Comparison of ENCODE assay signal across 15 cellular contexts in genomic region chr15:72708904-72709303, GRCh38. TPM values are rescaled to one million over a fixed set of nuclear protein-coding genes. Genes with fewer than 3 reads are reported as not detected.
DNase-seq lines count a peak whose midpoint lies in the region; ATAC-seq and TF ChIP-seq lines count a peak whose summit lies in the region.
"Not testable (repeated sequence)": the region's sequence is repeated elsewhere in the genome, so short reads cannot be mapped to it uniquely, and the experiment has no call there.
"Had no signal": no experiment of that assay in that cellular context is flagged by ENCODE, and none has a peak within 500 bp of the region (broad histone marks: within the 10 kb centered on the region; RNA-seq: fewer than 3 reads in every experiment).

No MANE protein-coding gene starts in this region.

- CTCF ChIA-PET in WTC11 (lab: Charles Lee): interaction anchor here (1.1 kb wide), 1 partner anchor 13 kb away, joined by 4 read pairs; no protein-coding TSS in a partner anchor

- H3K4me3 ChIP-seq in cardiac muscle cell, neural progenitor cell: not testable (repeated sequence)

- not testable (repeated sequence) for H3K4me1 ChIP-seq in cardiac muscle cell (ENCODE audit: low read depth); neural progenitor cell

- TF ChIP-seq CTCF in WTC11 (IDR thresholded peaks at IDR 0.05); cardiac muscle cell (IDR thresholded peaks at IDR 0.05; ENCODE audit: low read depth, low read length); neural progenitor cell (IDR thresholded peaks at IDR 0.05); progenitor cell of endocrine pancreas (IDR thresholded peaks at IDR 0.05; ENCODE audit: unreplicated experiment): not testable (repeated sequence)

- H3K27me3 ChIP-seq in cardiac muscle cell, neural progenitor cell: not testable (repeated sequence)

- peak overlapping the region; percentile 41 for H3K27ac ChIP-seq in cardiac muscle cell
- not testable (repeated sequence) for H3K27ac ChIP-seq in neural progenitor cell

- H3K27ac Mint-ChIP-seq in WTC11 (0 out of 2 replicates have a peak overlapping the region, but pooled peaks have one; percentile 57), neural progenitor cell (peak overlapping the region; percentile 31), progenitor cell of endocrine pancreas (peak overlapping the region; percentile 13)
- peak overlapping the region; percentile 44 for H3K27ac Mint-ChIP-seq in dendritic cell treated with granulocyte-macrophage colony-stimulating factor and Interleukin-4, amounts not matched to agents 40 ng/mL and 50 ng/mL, for 4 days

- H3K79me2 ChIP-seq in neural progenitor cell (ENCODE audit: low read depth): not testable (repeated sequence)

- not testable (repeated sequence) for H3K9me3 ChIP-seq in cardiac muscle cell (ENCODE audit: low read depth); neural progenitor cell (ENCODE audit: low read depth)

- POLR2A ChIA-PET in WTC11 (lab: Charles Lee): not testable (repeated sequence)

- H3K36me3 Mint-ChIP-seq in WTC11: peaks cover 11% of the 10 kb centered on the region; the same call in 1 of the 2 replicates
- H3K36me3 Mint-ChIP-seq in dendritic cell treated with granulocyte-macrophage colony-stimulating factor and Interleukin-4, amounts not matched to agents 40 ng/mL and 50 ng/mL, for 4 days (ENCODE audit: low read depth): peaks cover 28% of the 10 kb centered on the region
- not testable (repeated sequence) for H3K36me3 Mint-ChIP-seq in neural progenitor cell; progenitor cell of endocrine pancreas (ENCODE audit: insufficient read depth)

- H3K9ac ChIP-seq in neural progenitor cell: not testable (repeated sequence)

- H3K4me2 ChIP-seq in neural progenitor cell: not testable (repeated sequence)

- not testable (repeated sequence) for H3K4me1 Mint-ChIP-seq in WTC11; neural progenitor cell; progenitor cell of endocrine pancreas (ENCODE audit: low read depth)
- peaks cover 16% of the 10 kb centered on the region for H3K4me1 Mint-ChIP-seq in dendritic cell treated with granulocyte-macrophage colony-stimulating factor and Interleukin-4, amounts not matched to agents 40 ng/mL and 50 ng/mL, for 4 days (ENCODE audit: low read depth)

- H3K4me3 Mint-ChIP-seq in WTC11; dendritic cell treated with granulocyte-macrophage colony-stimulating factor and Interleukin-4, amounts not matched to agents 40 ng/mL and 50 ng/mL, for 4 days; neural progenitor cell; progenitor cell of endocrine pancreas (ENCODE audit: low read depth): not testable (repeated sequence)

- intact Hi-C loops in dendritic cell treated with granulocyte-macrophage colony-stimulating factor and Interleukin-4, amounts not matched to agents 40 ng/mL and 50 ng/mL, for 4 days (cut with micrococcal nuclease): not testable (repeated sequence)

- not testable (repeated sequence) for H4K20me1 ChIP-seq in neural progenitor cell (ENCODE audit: low read depth)

- H3K9me3 Mint-ChIP-seq in WTC11; dendritic cell treated with granulocyte-macrophage colony-stimulating factor and Interleukin-4, amounts not matched to agents 40 ng/mL and 50 ng/mL, for 4 days; neural progenitor cell; progenitor cell of endocrine pancreas (ENCODE audit: low read depth): not testable (repeated sequence)

- H3K27me3 Mint-ChIP-seq in WTC11 (ENCODE audit: low read depth); dendritic cell treated with granulocyte-macrophage colony-stimulating factor and Interleukin-4, amounts not matched to agents 40 ng/mL and 50 ng/mL, for 4 days; neural progenitor cell (ENCODE audit: insufficient read depth, low read depth); progenitor cell of endocrine pancreas: not testable (repeated sequence)

- not testable (repeated sequence) for ATAC-seq in WTC11

- H3K36me3 ChIP-seq in cardiac muscle cell, neural progenitor cell: not testable (repeated sequence)

- not testable (repeated sequence) for H2AFZ ChIP-seq in neural progenitor cell (replicated peaks)

- H3F3A ChIP-seq in neural progenitor cell (ENCODE audit: low read depth): not testable (repeated sequence)

- DNase-seq in GF-D8 (lab: John Stamatoyannopoulos, UW) (peak; percentile 7), OCI-M1 (lab: John Stamatoyannopoulos, UW) (peak; percentile 60)
- not testable (repeated sequence) for DNase-seq in WTC11 (ENCODE audit: low spot score); cardiac muscle cell (ENCODE audit: low read depth in 1 of 2, low spot score in 1 of 2); neural progenitor cell (ENCODE audit: low spot score); progenitor cell of endocrine pancreas (ENCODE audit: low spot score, unreplicated experiment)

RNA-seq across cellular contexts. Expression of gene BBS4, which starts 22.9 kb away (rescaled TPM):
- 29.3 to 35.6 TPM (median 31.5 TPM) in 3 replicates for total RNA-seq in WTC11 (2021)
- total RNA-seq in cardiac muscle cell: 42.8 and 86.8 TPM in 2 replicates
- 37.9 and 50.0 TPM in 2 replicates for polyA plus RNA-seq in cardiac muscle cell
- 54.1 and 57.5 TPM in 2 replicates for total RNA-seq in neural progenitor cell (ENCODE audit: low replicate concordance)
- total RNA-seq in progenitor cell of endocrine pancreas: 33.8 and 35.4 TPM in 2 replicates

RNA-seq across cellular contexts. Expression of gene HIGD2B, which starts 22.9 kb away (rescaled TPM):
- total RNA-seq in WTC11 (2021) (0.18 TPM in 1 of 3 replicates, not detected in the others), cardiac muscle cell (not detected in 2 replicates), neural progenitor cell (ENCODE audit: low replicate concordance) (not detected in 2 replicates), progenitor cell of endocrine pancreas (not detected in 2 replicates)
- polyA plus RNA-seq in cardiac muscle cell: 0.99 TPM in 1 of 2 replicates, not detected in the other
- total RNA-seq: A673; Calu3; CD4-positive, CD25-positive, alpha-beta regulatory T cell had no signal
- polyA plus RNA-seq: AG04450; CD14-positive monocyte; CD4-positive, alpha-beta memory T cell; CD8-positive, alpha-beta memory T cell had no signal

RNA-seq across cellular contexts. Expression of gene GOLGA6B, which starts 54.4 kb away (rescaled TPM):
- total RNA-seq in WTC11 (2021) (0.73 to 1.9 TPM (median 0.85 TPM) in 3 replicates), cardiac muscle cell (0.80 TPM in 1 of 2 replicates, not detected in the other), neural progenitor cell (ENCODE audit: low replicate concordance) (not detected in 2 replicates), progenitor cell of endocrine pancreas (not detected in 2 replicates)
- polyA plus RNA-seq in cardiac muscle cell: 0.32 TPM in 1 of 2 replicates, not detected in the other
- total RNA-seq: A673; Calu3; CD4-positive, alpha-beta memory T cell; CD4-positive, CD25-positive, alpha-beta regulatory T cell; CD8-positive, alpha-beta memory T cell; GM12878 had no signal
- polyA plus RNA-seq: AG04450; CD14-positive monocyte; CD4-positive, alpha-beta memory T cell; CD4-positive, CD25-positive, alpha-beta regulatory T cell; CD8-positive, alpha-beta memory T cell; GM12878 had no signal
